Comparison of ENCODE assay signal across 1 cellular context in genomic region chr11:65912840-65913239, GRCh38.
TF ChIP-seq lines count a peak whose summit lies in the region.

No MANE protein-coding gene starts in this region.

TF ChIP-seq in SK-N-SH, 30 proteins besides CTCF, POLR2A, EP300 and RAD21 (continued from another document):
- no peak for TF ChIP-seq REST (IDR thresholded peaks at IDR 0.05; ENCODE audit: low read depth, low read length)
